Comparison of ENCODE assay signal across 25 cellular contexts in genomic region chr12:79561401-79562132, GRCh38.
"Had no signal": no experiment of that assay in that cellular context is flagged by ENCODE, and none has a peak within 500 bp of the region (broad histone marks: within the 10 kb centered on the region; RNA-seq: fewer than 3 reads in every experiment).

No MANE protein-coding gene starts in this region.

- H3K36me3 ChIP-seq: colonic mucosa, vagina had no signal

- H3K4me3 Mint-ChIP-seq: dendritic cell treated with granulocyte-macrophage colony-stimulating factor and Interleukin-4, amounts not matched to agents 40 ng/mL and 50 ng/mL, for 4 days; naive thymus-derived CD4-positive, alpha-beta T cell; nephron progenitor cell; stimulated activated memory B cell treated with anti-CD40 and anti-IgM and Interleukin-4, amounts not matched to agents 10 μg/mL and 1 μg/mL and 100 μg/mL, for 72 hours; stimulated activated naive CD8-positive, alpha-beta T cell treated with anti-CD3 and anti-CD28 coated beads, Interleukin-15, Interleukin-2, amounts not matched to agents 100 ng/mL and 50 ng/mL, for 24 hours had no signal

- ATAC-seq: naive thymus-derived CD4-positive, alpha-beta T cell; psoas muscle; right cardiac atrium; stimulated activated memory B cell treated with anti-CD40 and anti-IgM and Interleukin-4, amounts not matched to agents 10 μg/mL and 1 μg/mL and 100 μg/mL, for 72 hours had no signal

- H3K27ac Mint-ChIP-seq: dendritic cell treated with granulocyte-macrophage colony-stimulating factor and Interleukin-4, amounts not matched to agents 40 ng/mL and 50 ng/mL, for 4 days; naive thymus-derived CD4-positive, alpha-beta T cell; nephron progenitor cell; stimulated activated memory B cell treated with anti-CD40 and anti-IgM and Interleukin-4, amounts not matched to agents 10 μg/mL and 1 μg/mL and 100 μg/mL, for 72 hours; stimulated activated naive CD8-positive, alpha-beta T cell treated with anti-CD3 and anti-CD28 coated beads, Interleukin-15, Interleukin-2, amounts not matched to agents 100 ng/mL and 50 ng/mL, for 24 hours had no signal

- H3K9me3 Mint-ChIP-seq: dendritic cell treated with granulocyte-macrophage colony-stimulating factor and Interleukin-4, amounts not matched to agents 40 ng/mL and 50 ng/mL, for 4 days; stimulated activated memory B cell treated with anti-CD40 and anti-IgM and Interleukin-4, amounts not matched to agents 10 μg/mL and 1 μg/mL and 100 μg/mL, for 72 hours; stimulated activated naive CD8-positive, alpha-beta T cell treated with anti-CD3 and anti-CD28 coated beads, Interleukin-15, Interleukin-2, amounts not matched to agents 100 ng/mL and 50 ng/mL, for 24 hours had no signal

- H3K27ac ChIP-seq: colonic mucosa, psoas muscle, spleen, suprapubic skin, vagina had no signal

- H3K27me3 Mint-ChIP-seq: dendritic cell treated with granulocyte-macrophage colony-stimulating factor and Interleukin-4, amounts not matched to agents 40 ng/mL and 50 ng/mL, for 4 days; stimulated activated memory B cell treated with anti-CD40 and anti-IgM and Interleukin-4, amounts not matched to agents 10 μg/mL and 1 μg/mL and 100 μg/mL, for 72 hours; stimulated activated naive CD8-positive, alpha-beta T cell treated with anti-CD3 and anti-CD28 coated beads, Interleukin-15, Interleukin-2, amounts not matched to agents 100 ng/mL and 50 ng/mL, for 24 hours had no signal

- FAIRE-seq: endometrium, kidney had no signal

- H3K36me3 Mint-ChIP-seq: naive thymus-derived CD4-positive, alpha-beta T cell had no signal

- H3K9me3 ChIP-seq: colonic mucosa, psoas muscle, suprapubic skin, transverse colon, vagina had no signal

- DNase-seq: colonic mucosa; effector CD8-positive, alpha-beta T cell; erythroblast; esophagus squamous epithelium; foreskin melanocyte; hypothalamus; kidney; mesenchymal stem cell; midbrain; naive thymus-derived CD4-positive, alpha-beta T cell; nephron progenitor cell; nucleus accumbens; psoas muscle; spleen; stimulated activated CD4-positive, alpha-beta T cell treated with anti-CD3 and anti-CD28 coated beads, Interleukin-4, amount 100 ng/mL, for 4 hours; transverse colon had no signal

- H3K27me3 ChIP-seq: colonic mucosa, esophagus squamous epithelium, spleen, suprapubic skin, transverse colon, vagina had no signal

- H3K4me3 ChIP-seq: colonic mucosa, esophagus squamous epithelium, lung, psoas muscle, skin epidermis, spleen, suprapubic skin, transverse colon, vagina had no signal
